ENCODE assay signal across 17 cellular contexts in the genomic region with DNA sequence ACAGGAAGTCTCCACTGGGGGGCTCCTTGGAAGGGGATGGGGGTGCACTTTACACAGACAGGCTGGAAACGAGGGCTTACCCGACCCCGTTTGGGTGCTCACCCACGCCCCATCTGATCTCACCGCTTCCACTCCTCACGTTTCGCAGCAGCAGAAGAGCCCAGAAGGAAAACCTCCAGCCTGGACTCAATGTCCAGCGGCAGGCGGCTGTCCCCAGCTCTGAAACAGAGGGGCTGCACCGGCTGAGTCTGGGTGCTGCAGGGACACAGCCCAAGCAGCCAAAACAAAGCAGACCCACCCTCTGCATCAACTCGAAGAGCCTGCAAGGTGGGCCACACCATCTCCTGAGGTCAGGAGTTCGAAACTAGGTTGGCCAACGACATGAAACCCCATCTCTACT.
"Had no signal": no experiment of that assay in that cellular context is flagged by ENCODE, and none has a peak within 500 bp of the region (broad histone marks: within the 10 kb centered on the region; RNA-seq: fewer than 3 reads in every experiment).

No MANE protein-coding gene starts in this region.

- H3K4me3 ChIP-seq: cardiac muscle cell, dorsolateral prefrontal cortex, esophagus muscularis mucosa, lung, pancreas, skin epidermis, upper lobe of left lung had no signal

- H3K27ac ChIP-seq: cardiac muscle cell, dorsolateral prefrontal cortex, esophagus muscularis mucosa, pancreas, upper lobe of left lung, VCaP had no signal

- H3K27me3 Mint-ChIP-seq: activated T-helper 17 cell treated with anti-CD3 and anti-CD28 coated beads, Interleukin-2, amount 50 U/mL, for 72 hours; naive B cell; stimulated activated naive CD8-positive, alpha-beta T cell treated with anti-CD3 and anti-CD28 coated beads, Interleukin-15, Interleukin-2, amounts not matched to agents 100 ng/mL and 50 ng/mL, for 24 hours; T-cell had no signal

- H3K4me1 Mint-ChIP-seq: activated T-helper 17 cell treated with anti-CD3 and anti-CD28 coated beads, Interleukin-2, amount 50 U/mL, for 72 hours had no signal

- H3K27me3 ChIP-seq: cardiac muscle cell, dorsolateral prefrontal cortex, esophagus muscularis mucosa, pancreas, upper lobe of left lung had no signal

- H3K9me3 ChIP-seq: esophagus muscularis mucosa, pancreas, SK-N-SH, upper lobe of left lung had no signal

- H3K9me3 Mint-ChIP-seq: activated T-helper 17 cell treated with anti-CD3 and anti-CD28 coated beads, Interleukin-2, amount 50 U/mL, for 72 hours; stimulated activated naive CD8-positive, alpha-beta T cell treated with anti-CD3 and anti-CD28 coated beads, Interleukin-15, Interleukin-2, amounts not matched to agents 100 ng/mL and 50 ng/mL, for 24 hours; T-cell had no signal

- H3K9ac ChIP-seq: SK-N-SH had no signal

- DNase-seq: activated CD4-positive, alpha-beta T cell treated with anti-CD3 and anti-CD28 coated beads for 1 hour; activated CD4-positive, alpha-beta T cell treated with anti-CD3 and anti-CD28 coated beads, Interleukin-2, amount 50 U/mL, for 48 hours; activated naive CD4-positive, alpha-beta T cell treated with anti-CD3 and anti-CD28 coated beads, Interleukin-2, amount 50 U/mL, for 16 hours; naive B cell; retina; SK-N-SH; T-cell had no signal

- ATAC-seq: activated T-helper 17 cell treated with anti-CD3 and anti-CD28 coated beads, Interleukin-2, amount 50 U/mL, for 72 hours; pancreas; T-cell had no signal

- H3K4me2 ChIP-seq: SK-N-SH had no signal

- H3K27ac Mint-ChIP-seq: activated T-helper 17 cell treated with anti-CD3 and anti-CD28 coated beads, Interleukin-2, amount 50 U/mL, for 72 hours; naive B cell; stimulated activated naive CD8-positive, alpha-beta T cell treated with anti-CD3 and anti-CD28 coated beads, Interleukin-15, Interleukin-2, amounts not matched to agents 100 ng/mL and 50 ng/mL, for 24 hours; T-cell had no signal

- H3K4me3 Mint-ChIP-seq: activated T-helper 17 cell treated with anti-CD3 and anti-CD28 coated beads, Interleukin-2, amount 50 U/mL, for 72 hours; stimulated activated naive CD8-positive, alpha-beta T cell treated with anti-CD3 and anti-CD28 coated beads, Interleukin-15, Interleukin-2, amounts not matched to agents 100 ng/mL and 50 ng/mL, for 24 hours; T-cell had no signal
